In genomic region chr5:51484326-51484725, GRCh38 we compare ENCODE assay signal across 17 cellular contexts.
A peak's percentile ranks its signal among the peaks of the same experiment; 100 is the strongest.
DNase-seq lines count a peak whose midpoint lies in the region; ATAC-seq and TF ChIP-seq lines count a peak whose summit lies in the region.
"Had no signal": no experiment of that assay in that cellular context is flagged by ENCODE, and none has a peak within 500 bp of the region (broad histone marks: within the 10 kb centered on the region; RNA-seq: fewer than 3 reads in every experiment).

No MANE protein-coding gene starts in this region.

- no peaks in the 10 kb centered on the region for H3K4me1 ChIP-seq in uterus
- no peaks in the 10 kb centered on the region for H3K4me1 ChIP-seq in smooth muscle cell (ENCODE audit: low read depth)
- H3K4me1 ChIP-seq: A549 had no signal

- no peak overlapping the region for H3K27ac ChIP-seq in uterus
- no peak overlapping the region for H3K27ac ChIP-seq in smooth muscle cell (ENCODE audit: low read depth)
- H3K27ac ChIP-seq: A549, PC-9 had no signal

- H4K20me1 ChIP-seq in smooth muscle cell (ENCODE audit: low read depth) = no peaks in the 10 kb centered on the region

- DNase-seq in HCEC 1CT = peak; percentile 29
- DNase-seq in glomerular visceral epithelial cell (ENCODE audit: extremely low spot score) = peak; percentile 17
- peak; percentile 28 for DNase-seq in renal cortical epithelial cell (ENCODE audit: low read depth)
- no peak for DNase-seq in uterus
- DNase-seq in smooth muscle cell (lab: John Stamatoyannopoulos, UW; ENCODE audit: unreplicated experiment) = no peak
- DNase-seq in NCI-H1694 (lab: John Stamatoyannopoulos, UW) = no peak
- DNase-seq: C1 segment of cervical spinal cord; CD8-positive, alpha-beta memory T cell; KBM-7; MV-4-11; NCI-H187; NCI-H2107; NCI-H2227 treated with DMSO at 0.1 percent for 48 hours; NCI-H524; PC-9 had no signal

- H3K4me3 ChIP-seq in uterus = no peak overlapping the region
- no peak overlapping the region for H3K4me3 ChIP-seq in smooth muscle cell
- H3K4me3 ChIP-seq: A549, PC-9 had no signal

- no peak for TF ChIP-seq CTCF in uterus (IDR thresholded peaks at IDR 0.05)
- TF ChIP-seq CTCF in smooth muscle cell (IDR thresholded peaks at IDR 0.05; ENCODE audit: borderline replicate concordance, insufficient read depth, poor library complexity, severe bottlenecking) = no peak

- no peaks in the 10 kb centered on the region for H3F3A ChIP-seq in smooth muscle cell (ENCODE audit: low read depth)

- TF ChIP-seq POLR2A in uterus (IDR thresholded peaks at IDR 0.05) = no peak

- no peaks in the 10 kb centered on the region for H3K79me2 ChIP-seq in smooth muscle cell (ENCODE audit: low read depth)

- H3K9me3 ChIP-seq in uterus (no peaks in the 10 kb centered on the region), smooth muscle cell (replicated peaks; ENCODE audit: low read depth) (no peaks in the 10 kb centered on the region)
- H3K9me3 ChIP-seq: A549 had no signal

- ATAC-seq in SK-N-SH treated with all-trans-retinoic acid at 6 μM for 48 hours = peak; percentile 79
- ATAC-seq: A549 had no signal

- H3K36me3 ChIP-seq in uterus (no peaks in the 10 kb centered on the region), smooth muscle cell (ENCODE audit: low read depth) (no peaks in the 10 kb centered on the region)

- no peak overlapping the region for H3K4me2 ChIP-seq in smooth muscle cell
- H3K4me2 ChIP-seq: A549, PC-9 had no signal

- intact Hi-C loops in uterus (cut with DNase I; ENCODE audit: low total_unique reads) = no loop called here

- no peak overlapping the region for H3K9ac ChIP-seq in smooth muscle cell (ENCODE audit: low read depth)

- H2AFZ ChIP-seq in smooth muscle cell (ENCODE audit: low read depth) = no peak overlapping the region
- H2AFZ ChIP-seq: PC-9 had no signal

- no peaks in the 10 kb centered on the region for H3K27me3 ChIP-seq in uterus
- H3K27me3 ChIP-seq in smooth muscle cell (ENCODE audit: low read depth) = no peaks in the 10 kb centered on the region

TF ChIP-seq in SK-N-SH treated with all-trans-retinoic acid at 6 μM for 48 hours, 23 proteins besides CTCF, POLR2A, EP300 and RAD21:
- TF ChIP-seq ZNF70 (CRISPR knock-in tag; IDR thresholded peaks at IDR 0.05) (no peak), ISL1 (CRISPR knock-in tag; IDR thresholded peaks at IDR 0.05) (peak; percentile 79)
- TF ChIP-seq, protein P1, sequence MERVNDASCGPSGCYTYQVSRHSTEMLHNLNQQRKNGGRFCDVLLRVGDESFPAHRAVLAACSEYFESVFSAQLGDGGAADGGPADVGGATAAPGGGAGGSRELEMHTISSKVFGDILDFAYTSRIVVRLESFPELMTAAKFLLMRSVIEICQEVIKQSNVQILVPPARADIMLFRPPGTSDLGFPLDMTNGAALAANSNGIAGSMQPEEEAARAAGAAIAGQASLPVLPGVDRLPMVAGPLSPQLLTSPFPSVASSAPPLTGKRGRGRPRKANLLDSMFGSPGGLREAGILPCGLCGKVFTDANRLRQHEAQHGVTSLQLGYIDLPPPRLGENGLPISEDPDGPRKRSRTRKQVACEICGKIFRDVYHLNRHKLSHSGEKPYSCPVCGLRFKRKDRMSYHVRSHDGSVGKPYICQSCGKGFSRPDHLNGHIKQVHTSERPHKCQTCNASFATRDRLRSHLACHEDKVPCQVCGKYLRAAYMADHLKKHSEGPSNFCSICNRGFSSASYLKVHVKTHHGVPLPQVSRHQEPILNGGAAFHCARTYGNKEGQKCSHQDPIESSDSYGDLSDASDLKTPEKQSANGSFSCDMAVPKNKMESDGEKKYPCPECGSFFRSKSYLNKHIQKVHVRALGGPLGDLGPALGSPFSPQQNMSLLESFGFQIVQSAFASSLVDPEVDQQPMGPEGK (CRISPR knock-in tag; IDR thresholded peaks at IDR 0.05; ENCODE audit: borderline replicate concordance) = no peak

Comparison
In these comparisons a context has a peak if more than half of its experiments do, and no peak if none do; other contexts are left out.
1. DNase-seq: peak in HCEC 1CT (single experiment), glomerular visceral epithelial cell (single experiment) and renal cortical epithelial cell (single experiment); none in uterus (0 of 2), smooth muscle cell (single experiment) and NCI-H1694 (single experiment).